Comparison of ENCODE assay signal across 17 cellular contexts in genomic region chr5:16871746-16872339, GRCh38.
DNase-seq lines count a peak whose midpoint lies in the region; FAIRE-seq and TF ChIP-seq lines count a peak whose summit lies in the region.
"Had no signal": no experiment of that assay in that cellular context is flagged by ENCODE, and none has a peak within 500 bp of the region (broad histone marks: within the 10 kb centered on the region; RNA-seq: fewer than 3 reads in every experiment).

No MANE protein-coding gene starts in this region.

- H3K4me3 ChIP-seq in GM23248 (no peak overlapping the region), ascending aorta (no peak overlapping the region), kidney (ENCODE audit: low read length in 2 of 2) (no peak overlapping the region), testis (no peak overlapping the region)
- H3K4me3 ChIP-seq: heart left ventricle, left ventricle myocardium inferior had no signal

- H3F3A ChIP-seq in GM23248 (ENCODE audit: insufficient read depth) = peaks cover 39% of the 10 kb centered on the region

- peak overlapping the region; percentile 62 for H3K27ac ChIP-seq in GM23248
- peak overlapping the region; percentile 75 to 81 for H3K27ac ChIP-seq in ascending aorta
- H3K27ac ChIP-seq in kidney (ENCODE audit: low read depth in 2 of 2, low read length in 2 of 2) = peak overlapping the region; percentile 59 to 80
- peak overlapping the region; percentile 37 to 70 for H3K27ac ChIP-seq in testis
- H3K27ac ChIP-seq: left ventricle myocardium inferior, parathyroid adenoma had no signal

- H3K79me2 ChIP-seq in GM23248 (ENCODE audit: insufficient read depth) = peaks cover 98% of the 10 kb centered on the region
- H3K79me2 ChIP-seq: parathyroid adenoma had no signal

- H3K9me3 ChIP-seq in GM23248 (ENCODE audit: low read depth) (no peaks in the 10 kb centered on the region), ascending aorta (no peaks in the 10 kb centered on the region), kidney (ENCODE audit: control insufficient read depth in 1 of 2, low read length in 2 of 2) (no peaks in the 10 kb centered on the region), testis (no peaks in the 10 kb centered on the region)

- no peaks in the 10 kb centered on the region for H3K9me2 ChIP-seq in GM23248 (ENCODE audit: insufficient read depth)

- TF ChIP-seq CTCF in ascending aorta (IDR thresholded peaks at IDR 0.05) = no peak
- no peak for TF ChIP-seq CTCF in kidney (IDR thresholded peaks at IDR 0.05; ENCODE audit: borderline replicate concordance, extremely low read depth, insufficient read depth)
- TF ChIP-seq CTCF in testis (IDR thresholded peaks at IDR 0.05) = no peak

- H3K4me1 ChIP-seq in GM23248 (ENCODE audit: insufficient read depth) = peaks cover 24% of the 10 kb centered on the region
- H3K4me1 ChIP-seq in ascending aorta = peaks cover 4 to 5% of the 10 kb centered on the region in 2 donors
- peaks cover 6 to 10% of the 10 kb centered on the region in 2 donors for H3K4me1 ChIP-seq in kidney (ENCODE audit: control insufficient read depth in 1 of 2, insufficient read depth in 1 of 2, low read depth in 1 of 2, low read length in 2 of 2)
- H3K4me1 ChIP-seq in testis = peaks cover 6% of the 10 kb centered on the region
- H3K4me1 ChIP-seq: parathyroid adenoma had no signal

- intact Hi-C loops in ascending aorta (cut with DNase I) (loop anchor here (2.0 kb wide), 1 partner anchor 15 kb away; no protein-coding TSS in a partner anchor), kidney (cut with DNase I) (no loop called here), testis (cut with DNase I; ENCODE audit: low total_unique reads) (no loop called here)

- in situ Hi-C loops in GM23248 (cut with MboI) = no loop called here

- peaks cover 14% of the 10 kb centered on the region; the same call in 1 of the 2 replicates for H3K36me3 ChIP-seq in GM23248 (ENCODE audit: low read depth)
- no peaks in the 10 kb centered on the region for H3K36me3 ChIP-seq in ascending aorta
- H3K36me3 ChIP-seq in kidney (ENCODE audit: control insufficient read depth in 1 of 2, insufficient read depth in 2 of 2, low read length in 2 of 2) = no peaks in the 10 kb centered on the region
- H3K36me3 ChIP-seq in testis (ENCODE audit: low read depth, missing control alignments) = no peaks in the 10 kb centered on the region
- H3K36me3 ChIP-seq: heart left ventricle had no signal

- H3K9ac ChIP-seq in GM23248 (no peak overlapping the region), kidney (ENCODE audit: low read length in 2 of 2) (no peak overlapping the region)
- H3K9ac ChIP-seq: parathyroid adenoma had no signal

- DNase-seq in GM23248 = peak; percentile 80
- DNase-seq in ascending aorta (ENCODE audit: low spot score in 2 of 2) = no peak
- DNase-seq in kidney = no peak
- no peak for DNase-seq in testis
- DNase-seq in activated CD4-positive, alpha-beta T cell treated with anti-CD3 and anti-CD28 coated beads for 48 hours = no peak
- DNase-seq in NCI-H1092 (lab: John Stamatoyannopoulos, UW) = no peak
- no peak for DNase-seq in activated T-cell treated with anti-CD3 and anti-CD28 coated beads for 4 hours
- no peak for DNase-seq in NCI-H345 (lab: John Stamatoyannopoulos, UW)
- DNase-seq: activated CD8-positive, alpha-beta memory T cell treated with anti-CD3 and anti-CD28 coated beads, Interleukin-2, amount 10 ng/mL, durations not matched to agents 7 days and 5 days; heart left ventricle; left ventricle myocardium inferior; NCI-H1048; NCI-H510A; stimulated activated CD4-positive, alpha-beta T cell treated with anti-CD3 and anti-CD28 coated beads, Interleukin-2, amount 100 ng/mL, for 48 hours; stimulated activated naive B cell treated with anti-CD40 and anti-IgM and Interleukin-4, amounts not matched to agents 10 μg/mL and 1 μg/mL and 100 μg/mL, for 72 hours had no signal

- WGBS in GM23248 (ENCODE audit: low coverage in 1 of 2, low lambda C conversion rate in 2 of 2, missing lambda C conversion rate in 2 of 2), 2 experiments = 21% methylated on average over 4 of the region's 4 CpGs
- 56 to 68% methylated on average over 4 of the region's 4 CpGs for WGBS in testis, 2 donors

- peaks cover 5% of the 10 kb centered on the region; the same call in 1 of the 2 replicates for H4K20me1 ChIP-seq in GM23248 (ENCODE audit: insufficient read depth)

- H3K27me3 ChIP-seq in GM23248 (replicated peaks; ENCODE audit: insufficient read depth) = no peaks in the 10 kb centered on the region
- no peaks in the 10 kb centered on the region for H3K27me3 ChIP-seq in ascending aorta
- H3K27me3 ChIP-seq in testis = no peaks in the 10 kb centered on the region
- H3K27me3 ChIP-seq: heart left ventricle had no signal

- no peak for TF ChIP-seq POLR2A in testis (IDR thresholded peaks at IDR 0.05)

- H3K4me2 ChIP-seq in GM23248 (ENCODE audit: unreplicated experiment) = peak overlapping the region; percentile 18

- no peak for FAIRE-seq in kidney (lab: Jason Lieb, UNC)
- FAIRE-seq: TTC549 had no signal

- no peak overlapping the region for H2AFZ ChIP-seq in GM23248
- H2AFZ ChIP-seq: parathyroid adenoma had no signal
